In the genomic region with DNA sequence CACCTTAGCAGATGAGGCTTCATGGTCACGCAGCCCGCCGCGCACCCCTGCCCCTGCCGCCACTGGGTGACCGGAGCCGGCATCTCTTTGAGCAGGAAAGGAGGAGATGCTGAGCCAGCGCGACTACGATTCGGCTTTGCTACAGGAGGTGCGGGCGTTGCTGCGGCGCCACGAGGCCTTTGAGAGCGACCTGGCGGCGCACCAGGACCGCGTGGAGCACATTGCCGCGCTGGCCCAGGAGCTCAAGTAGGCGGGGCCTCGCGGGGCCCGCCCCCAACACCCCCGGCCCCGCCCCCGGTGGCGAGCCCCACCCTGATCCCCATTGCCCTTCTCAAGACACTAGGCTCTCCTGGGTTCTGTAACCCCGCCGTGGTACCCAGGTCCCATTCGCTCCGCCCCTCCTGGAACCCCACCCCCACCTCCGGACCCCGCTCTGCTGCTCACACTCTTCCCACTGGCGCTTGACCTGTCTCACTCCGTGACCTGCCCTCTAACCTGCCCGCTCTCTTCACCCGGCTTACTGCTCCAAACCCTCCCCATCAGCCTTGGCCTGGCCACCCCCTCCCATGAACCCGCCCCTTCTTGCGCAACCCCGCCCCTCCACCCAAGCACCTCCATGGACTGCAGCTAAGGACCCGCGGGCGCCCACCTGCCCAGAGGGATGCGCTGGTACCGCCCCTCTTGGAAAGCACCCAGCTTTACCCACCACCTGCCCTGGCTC, we compare ENCODE assay signal across 8 cellular contexts. TPM values are rescaled to one million over a fixed set of nuclear protein-coding genes. Genes with fewer than 3 reads are reported as not detected.
A peak's percentile ranks its signal among the peaks of the same experiment; 100 is the strongest.
DNase-seq lines count a peak whose midpoint lies in the region; ATAC-seq, FAIRE-seq and TF ChIP-seq lines count a peak whose summit lies in the region.

No MANE protein-coding gene starts in this region.

- peak; percentile 55 to 56 for ATAC-seq in activated CD4-positive, CD25-positive, alpha-beta regulatory T cell treated with anti-CD3 and anti-CD28 coated beads, Interleukin-2, amount 50 U/mL, for 24 hours
- no peak for ATAC-seq in HepG2
- no peak for ATAC-seq in HG02678 (IDR thresholded peaks at IDR 0.05; ENCODE audit: unreplicated experiment)
- ATAC-seq in HG03196 (IDR thresholded peaks at IDR 0.05; ENCODE audit: unreplicated experiment): no peak

- TF ChIP-seq POLR2A in HepG2 (IDR thresholded peaks at IDR 0.05; ENCODE audit: insufficient read depth in 1 of 2, low read depth in 2 of 2, low read length in 2 of 2): no peak
- no peak for TF ChIP-seq POLR2A in thyroid gland (IDR thresholded peaks at IDR 0.05)

- H3K36me3 Mint-ChIP-seq in activated naive CD4-positive, alpha-beta T cell treated with anti-CD3 and anti-CD28 coated beads, Interleukin-2, amount 10 ng/mL, durations not matched to agents 7 days and 5 days: no peaks in the 10 kb centered on the region
- H3K36me3 Mint-ChIP-seq in glutamatergic neuron (ENCODE audit: unreplicated experiment): no peaks in the 10 kb centered on the region

- H3K4me1 ChIP-seq in HepG2 (ENCODE audit: insufficient read depth, low read length) (no peaks in the 10 kb centered on the region), thyroid gland (peaks cover 8 to 13% of the 10 kb centered on the region in 2 donors)

- H3K27ac ChIP-seq in HepG2 (ENCODE audit: extremely low read length, insufficient read depth, low read length): no peak overlapping the region
- H3K27ac ChIP-seq in thyroid gland: no peak overlapping the region

- no peak for FAIRE-seq in HepG2 (lab: Jason Lieb, UNC)

- H3K36me3 ChIP-seq in HepG2 (replicated peaks in 1 of 2; ENCODE audit: control insufficient read depth in 1 of 2, insufficient read depth in 2 of 2, low read length in 2 of 2) (no peaks in the 10 kb centered on the region), thyroid gland (no peaks in the 10 kb centered on the region)

- in situ Hi-C loops in HepG2 (cut with HindIII; ENCODE audit: extremely low pct_ligation_motif_present, low pct_unique_long_range_greater_than_20kb): loop anchor here (25.0 kb wide), 1 partner anchor 278 kb away; a partner anchor contains a TSS

- no peak for DNase-seq in activated CD4-positive, CD25-positive, alpha-beta regulatory T cell (lab: John Stamatoyannopoulos, UW)
- DNase-seq in activated naive CD4-positive, alpha-beta T cell treated with anti-CD3 and anti-CD28 coated beads, Interleukin-2, amount 10 ng/mL, durations not matched to agents 7 days and 5 days: peak; percentile 49
- DNase-seq in HepG2 (ENCODE audit: low spot score): no peak
- DNase-seq in thyroid gland: peak; percentile 39 to 49
- DNase-seq in glutamatergic neuron: no peak

- WGBS in HepG2 (ENCODE audit: low lambda C conversion rate): 29% methylated on average over 18 of the region's 49 CpGs
- WGBS in thyroid gland, 2 donors: 14% methylated on average over 22 to 36 of the region's 49 CpGs

- intact Hi-C loops in HepG2 (cut with micrococcal nuclease; ENCODE audit: unreplicated experiment) (no loop called here), thyroid gland (cut with DNase I) (no loop called here)

- H3K9me3 Mint-ChIP-seq in activated naive CD4-positive, alpha-beta T cell treated with anti-CD3 and anti-CD28 coated beads, Interleukin-2, amount 10 ng/mL, durations not matched to agents 7 days and 5 days: no peaks in the 10 kb centered on the region
- peaks cover 8% of the 10 kb centered on the region for H3K9me3 Mint-ChIP-seq in glutamatergic neuron (ENCODE audit: unreplicated experiment)

- no peak overlapping the region for H3K9ac ChIP-seq in HepG2 (ENCODE audit: insufficient read depth, low read depth, low read length)

- H3K4me2 ChIP-seq in HepG2 (ENCODE audit: low read depth, low read length): no peak overlapping the region

- H2AFZ ChIP-seq in HepG2 (ENCODE audit: low read length): no peak overlapping the region

- peaks cover 62% of the 10 kb centered on the region for H3K27me3 Mint-ChIP-seq in activated naive CD4-positive, alpha-beta T cell treated with anti-CD3 and anti-CD28 coated beads, Interleukin-2, amount 10 ng/mL, durations not matched to agents 7 days and 5 days
- H3K27me3 Mint-ChIP-seq in glutamatergic neuron (ENCODE audit: unreplicated experiment): peaks cover 11% of the 10 kb centered on the region

- H3K4me3 Mint-ChIP-seq in activated naive CD4-positive, alpha-beta T cell treated with anti-CD3 and anti-CD28 coated beads, Interleukin-2, amount 10 ng/mL, durations not matched to agents 7 days and 5 days: no peak overlapping the region
- H3K4me3 Mint-ChIP-seq in glutamatergic neuron (ENCODE audit: unreplicated experiment): no peak overlapping the region

- H3K4me3 ChIP-seq in HepG2 (replicated peaks in 1 of 3; ENCODE audit: insufficient read depth in 1 of 3, low read depth in 2 of 3, low read length in 3 of 3) (no peak overlapping the region), thyroid gland (replicated peaks in 1 of 3) (no peak overlapping the region)

- H3K4me1 Mint-ChIP-seq in activated naive CD4-positive, alpha-beta T cell treated with anti-CD3 and anti-CD28 coated beads, Interleukin-2, amount 10 ng/mL, durations not matched to agents 7 days and 5 days: peaks cover 3% of the 10 kb centered on the region
- peaks cover 6% of the 10 kb centered on the region for H3K4me1 Mint-ChIP-seq in glutamatergic neuron (ENCODE audit: low read depth, unreplicated experiment)

- no TSS peak for BruUV-seq in HepG2 (replicated peaks; lab: Mats Ljungman, UMichigan)

- H3K9me3 ChIP-seq in HepG2 (ENCODE audit: low read length) (no peaks in the 10 kb centered on the region), thyroid gland (no peaks in the 10 kb centered on the region)

- no peak for TF ChIP-seq CTCF in HepG2 (CRISPR knock-in tag; IDR thresholded peaks at IDR 0.05)
- TF ChIP-seq CTCF in thyroid gland (IDR thresholded peaks at IDR 0.05): no peak
- TF ChIP-seq CTCF in glutamatergic neuron (IDR thresholded peaks at IDR 0.05; ENCODE audit: partially characterized antibody, unreplicated experiment): no peak

- CTCF ChIA-PET in activated naive CD4-positive, alpha-beta T cell treated with anti-CD3 and anti-CD28 coated beads, Interleukin-2, amount 10 ng/mL, durations not matched to agents 7 days and 5 days (lab: Charles Lee): interaction anchor here (5.1 kb wide), 1 partner anchor 19 kb away, joined by 19 read pairs; no protein-coding TSS in a partner anchor
- CTCF ChIA-PET in HepG2 (lab: Yijun Ruan, JAX; ENCODE audit: low intra/inter-chr PET ratio, low total read pairs): no interaction called here

- H3K27me3 ChIP-seq in HepG2 (ENCODE audit: control insufficient read depth in 1 of 2, insufficient read depth in 2 of 2, low read length in 2 of 2) (peaks cover 2 to 67% of the 10 kb centered on the region in 2 experiments; a peak in 4 of 5 replicates), thyroid gland (no peaks in the 10 kb centered on the region)

- no peak for TF ChIP-seq RAD21 in HepG2 (CRISPR knock-in tag; IDR thresholded peaks at IDR 0.05)

- TF ChIP-seq EP300 in HepG2 (IDR thresholded peaks at IDR 0.05; ENCODE audit: low read depth in 2 of 2, low read length in 2 of 2): no peak
- no peak for TF ChIP-seq EP300 in HepG2 (CRISPR knock-in tag; IDR thresholded peaks at IDR 0.05; ENCODE audit: borderline replicate concordance)

- POLR2A ChIA-PET in HepG2 (lab: Yijun Ruan, JAX): interaction anchor here (0.5 to 0.8 kb wide), 2 partner anchors 48 to 58 kb away, joined by 3 read pairs; no protein-coding TSS in a partner anchor

- H3K27ac Mint-ChIP-seq in activated naive CD4-positive, alpha-beta T cell treated with anti-CD3 and anti-CD28 coated beads, Interleukin-2, amount 10 ng/mL, durations not matched to agents 7 days and 5 days: no peak overlapping the region
- H3K27ac Mint-ChIP-seq in glutamatergic neuron (ENCODE audit: unreplicated experiment): no peak overlapping the region

- H4K20me1 ChIP-seq in HepG2 (ENCODE audit: insufficient read depth, low read length): no peaks in the 10 kb centered on the region

- H3K79me2 ChIP-seq in HepG2 (ENCODE audit: insufficient read depth, low read length): no peaks in the 10 kb centered on the region

RNA-seq across cellular contexts. Expression of a gene that starts 9.1 kb away (rescaled TPM):
- total RNA-seq in HepG2 (2016; rRNA removed; fragmentation: Illumina TruSeq; extraction: Trizol) (not detected in 2 replicates), thyroid gland (10 to 100 TPM; 30.4 to 79.1 (median 64.6) TPM), glutamatergic neuron (ENCODE audit: unreplicated experiment) (31.1 TPM)
- total RNA-seq in HepG2 (2016; cell fraction: cytosol; rRNA removed; fragmentation: Illumina TruSeq; extraction: Trizol; ENCODE audit: low read depth): not detected in 2 replicates
- not detected in 2 replicates for total RNA-seq in HepG2 (2016; cell fraction: insoluble cytoplasmic fraction; rRNA removed; fragmentation: Illumina TruSeq; extraction: Trizol)
- total RNA-seq in HepG2 (2016; cell fraction: membrane; rRNA removed; fragmentation: Illumina TruSeq; extraction: Trizol): not detected in 2 replicates
- not detected in 2 replicates for total RNA-seq in HepG2 (2016; cell fraction: nucleus; rRNA removed; fragmentation: Illumina TruSeq; extraction: Trizol)
- 0.17 TPM in 1 of 2 replicates, not detected in the other for polyA plus RNA-seq in HepG2 (2011; rRNA removed)
- polyA plus RNA-seq in HepG2 (2011; cell fraction: cytosol; rRNA removed): 0.08 TPM in 1 of 2 replicates, not detected in the other
- polyA plus RNA-seq in HepG2 (2011; cell fraction: nucleus; rRNA removed): 0.24 TPM in 1 of 2 replicates, not detected in the other
- not detected in 2 replicates for polyA plus RNA-seq in HepG2 (2012)
- not detected in 2 replicates for polyA plus RNA-seq in HepG2 (2016; cell fraction: cytosol; fragmentation: Illumina TruSeq; extraction: Trizol; ENCODE audit: low read depth)
- not detected in 2 replicates for polyA plus RNA-seq in HepG2 (2016; cell fraction: insoluble cytoplasmic fraction; fragmentation: Illumina TruSeq; extraction: Trizol; ENCODE audit: low read depth)
- not detected in 2 replicates for polyA plus RNA-seq in HepG2 (2016; cell fraction: membrane; fragmentation: Illumina TruSeq; extraction: Trizol; ENCODE audit: low read depth)
- polyA plus RNA-seq in HepG2 (2016; cell fraction: nucleus; fragmentation: Illumina TruSeq; extraction: Trizol; ENCODE audit: insufficient read depth, low read depth): not detected in 2 replicates
- polyA minus RNA-seq in HepG2 (2011; rRNA and poly(A)+ RNA removed; ENCODE audit: low replicate concordance): 6.7 TPM in 1 of 2 replicates, not detected in the other
- not detected in 2 replicates for polyA minus RNA-seq in HepG2 (2011; cell fraction: cytosol; rRNA and poly(A)+ RNA removed)
- polyA minus RNA-seq in HepG2 (2011; cell fraction: nucleus; rRNA and poly(A)+ RNA removed): not detected in 2 replicates

RNA-seq across cellular contexts. Expression of a gene that starts 12.6 kb away (rescaled TPM):
- total RNA-seq in HepG2 (2016; rRNA removed; fragmentation: Illumina TruSeq; extraction: Trizol) (0.04 TPM in 1 of 2 replicates, not detected in the other), thyroid gland (under 1 TPM in 1 of 4 donors, not detected in 3; 0.27 TPM), glutamatergic neuron (ENCODE audit: unreplicated experiment) (2.0 TPM)
- total RNA-seq in HepG2 (2016; cell fraction: cytosol; rRNA removed; fragmentation: Illumina TruSeq; extraction: Trizol; ENCODE audit: low read depth): not detected in 2 replicates
- total RNA-seq in HepG2 (2016; cell fraction: insoluble cytoplasmic fraction; rRNA removed; fragmentation: Illumina TruSeq; extraction: Trizol): not detected in 2 replicates
- total RNA-seq in HepG2 (2016; cell fraction: membrane; rRNA removed; fragmentation: Illumina TruSeq; extraction: Trizol): not detected in 2 replicates
- not detected in 2 replicates for total RNA-seq in HepG2 (2016; cell fraction: nucleus; rRNA removed; fragmentation: Illumina TruSeq; extraction: Trizol)
- polyA plus RNA-seq in HepG2 (2011; rRNA removed): 0.07 and 0.09 TPM in 2 replicates
- 0.01 and 0.03 TPM in 2 replicates for polyA plus RNA-seq in HepG2 (2011; cell fraction: cytosol; rRNA removed)
- polyA plus RNA-seq in HepG2 (2011; cell fraction: nucleus; rRNA removed): 0.85 and 1.2 TPM in 2 replicates
- polyA plus RNA-seq in HepG2 (2012): 0.07 and 0.21 TPM in 2 replicates
- polyA plus RNA-seq in HepG2 (2016; cell fraction: cytosol; fragmentation: Illumina TruSeq; extraction: Trizol; ENCODE audit: low read depth): not detected in 2 replicates
- not detected in 2 replicates for polyA plus RNA-seq in HepG2 (2016; cell fraction: insoluble cytoplasmic fraction; fragmentation: Illumina TruSeq; extraction: Trizol; ENCODE audit: low read depth)
- not detected in 2 replicates for polyA plus RNA-seq in HepG2 (2016; cell fraction: membrane; fragmentation: Illumina TruSeq; extraction: Trizol; ENCODE audit: low read depth)
- polyA plus RNA-seq in HepG2 (2016; cell fraction: nucleus; fragmentation: Illumina TruSeq; extraction: Trizol; ENCODE audit: insufficient read depth, low read depth): 0.15 and 0.25 TPM in 2 replicates
- not detected in 2 replicates for polyA minus RNA-seq in HepG2 (2011; rRNA and poly(A)+ RNA removed; ENCODE audit: low replicate concordance)
- polyA minus RNA-seq in HepG2 (2011; cell fraction: cytosol; rRNA and poly(A)+ RNA removed): not detected in 2 replicates
- 0.25 TPM in 1 of 2 replicates, not detected in the other for polyA minus RNA-seq in HepG2 (2011; cell fraction: nucleus; rRNA and poly(A)+ RNA removed)

RNA-seq across cellular contexts. Expression of a gene that starts 13.5 kb away (rescaled TPM):
- total RNA-seq in HepG2 (2016; rRNA removed; fragmentation: Illumina TruSeq; extraction: Trizol): 1.9 and 4.3 TPM in 2 replicates
- total RNA-seq in HepG2 (2016; cell fraction: cytosol; rRNA removed; fragmentation: Illumina TruSeq; extraction: Trizol; ENCODE audit: low read depth): 1.9 and 2.0 TPM in 2 replicates
- total RNA-seq in HepG2 (2016; cell fraction: insoluble cytoplasmic fraction; rRNA removed; fragmentation: Illumina TruSeq; extraction: Trizol): 1.8 and 4.6 TPM in 2 replicates
- 2.5 and 3.7 TPM in 2 replicates for total RNA-seq in HepG2 (2016; cell fraction: membrane; rRNA removed; fragmentation: Illumina TruSeq; extraction: Trizol)
- 3.0 and 4.3 TPM in 2 replicates for total RNA-seq in HepG2 (2016; cell fraction: nucleus; rRNA removed; fragmentation: Illumina TruSeq; extraction: Trizol)
- 4.3 and 6.0 TPM in 2 replicates for polyA plus RNA-seq in HepG2 (2011; rRNA removed)
- 4.4 and 5.3 TPM in 2 replicates for polyA plus RNA-seq in HepG2 (2011; cell fraction: cytosol; rRNA removed)
- polyA plus RNA-seq in HepG2 (2011; cell fraction: nucleus; rRNA removed): 3.9 and 4.1 TPM in 2 replicates
- 2.8 and 3.2 TPM in 2 replicates for polyA plus RNA-seq in HepG2 (2012)
- polyA plus RNA-seq in HepG2 (2016; cell fraction: cytosol; fragmentation: Illumina TruSeq; extraction: Trizol; ENCODE audit: low read depth): 1.6 and 2.2 TPM in 2 replicates
- 1.4 and 1.8 TPM in 2 replicates for polyA plus RNA-seq in HepG2 (2016; cell fraction: insoluble cytoplasmic fraction; fragmentation: Illumina TruSeq; extraction: Trizol; ENCODE audit: low read depth)
- polyA plus RNA-seq in HepG2 (2016; cell fraction: membrane; fragmentation: Illumina TruSeq; extraction: Trizol; ENCODE audit: low read depth): 1.8 TPM in 2 replicates
- polyA plus RNA-seq in HepG2 (2016; cell fraction: nucleus; fragmentation: Illumina TruSeq; extraction: Trizol; ENCODE audit: insufficient read depth, low read depth): 5.7 and 6.0 TPM in 2 replicates
- 5.8 and 12.6 TPM in 2 replicates for polyA minus RNA-seq in HepG2 (2011; rRNA and poly(A)+ RNA removed; ENCODE audit: low replicate concordance)
- polyA minus RNA-seq in HepG2 (2011; cell fraction: cytosol; rRNA and poly(A)+ RNA removed): 4.6 and 5.8 TPM in 2 replicates
- 0.77 and 1.1 TPM in 2 replicates for polyA minus RNA-seq in HepG2 (2011; cell fraction: nucleus; rRNA and poly(A)+ RNA removed)
- total RNA-seq in thyroid gland: 10 to 100 TPM; 20.3 to 25.9 (median 22.3) TPM
- 11.5 TPM for total RNA-seq in glutamatergic neuron (ENCODE audit: unreplicated experiment)

RNA-seq across cellular contexts. Expression of a gene that starts 33.6 kb away (rescaled TPM):
- 0.17 and 0.42 TPM in 2 replicates for total RNA-seq in HepG2 (2016; rRNA removed; fragmentation: Illumina TruSeq; extraction: Trizol)
- 0.10 and 0.18 TPM in 2 replicates for total RNA-seq in HepG2 (2016; cell fraction: cytosol; rRNA removed; fragmentation: Illumina TruSeq; extraction: Trizol; ENCODE audit: low read depth)
- 0.27 and 0.41 TPM in 2 replicates for total RNA-seq in HepG2 (2016; cell fraction: insoluble cytoplasmic fraction; rRNA removed; fragmentation: Illumina TruSeq; extraction: Trizol)
- total RNA-seq in HepG2 (2016; cell fraction: membrane; rRNA removed; fragmentation: Illumina TruSeq; extraction: Trizol): 0.46 and 0.48 TPM in 2 replicates
- total RNA-seq in HepG2 (2016; cell fraction: nucleus; rRNA removed; fragmentation: Illumina TruSeq; extraction: Trizol): 0.66 and 0.78 TPM in 2 replicates
- polyA plus RNA-seq in HepG2 (2011; rRNA removed): 0.05 and 0.09 TPM in 2 replicates
- polyA plus RNA-seq in HepG2 (2011; cell fraction: cytosol; rRNA removed): 0.04 and 0.05 TPM in 2 replicates
- 0.17 and 0.29 TPM in 2 replicates for polyA plus RNA-seq in HepG2 (2011; cell fraction: nucleus; rRNA removed)
- polyA plus RNA-seq in HepG2 (2012): 0.20 and 0.21 TPM in 2 replicates
- not detected in 2 replicates for polyA plus RNA-seq in HepG2 (2016; cell fraction: cytosol; fragmentation: Illumina TruSeq; extraction: Trizol; ENCODE audit: low read depth)
- polyA plus RNA-seq in HepG2 (2016; cell fraction: insoluble cytoplasmic fraction; fragmentation: Illumina TruSeq; extraction: Trizol; ENCODE audit: low read depth): 0.15 and 0.29 TPM in 2 replicates
- polyA plus RNA-seq in HepG2 (2016; cell fraction: membrane; fragmentation: Illumina TruSeq; extraction: Trizol; ENCODE audit: low read depth): 0.06 and 0.10 TPM in 2 replicates
- polyA plus RNA-seq in HepG2 (2016; cell fraction: nucleus; fragmentation: Illumina TruSeq; extraction: Trizol; ENCODE audit: insufficient read depth, low read depth): 0.15 TPM in 1 of 2 replicates, not detected in the other
- polyA minus RNA-seq in HepG2 (2011; rRNA and poly(A)+ RNA removed; ENCODE audit: low replicate concordance): 0.22 and 0.23 TPM in 2 replicates
- polyA minus RNA-seq in HepG2 (2011; cell fraction: cytosol; rRNA and poly(A)+ RNA removed): not detected in 2 replicates
- 0.37 and 0.64 TPM in 2 replicates for polyA minus RNA-seq in HepG2 (2011; cell fraction: nucleus; rRNA and poly(A)+ RNA removed)
- total RNA-seq in thyroid gland: 1 to 10 TPM in 2 of 4 donors, under 1 TPM in 2; 0.92 to 2.1 (median 1.1) TPM
- 0.51 TPM for total RNA-seq in glutamatergic neuron (ENCODE audit: unreplicated experiment)

RNA-seq across cellular contexts. Expression of a gene that starts 33.7 kb away (rescaled TPM):
- total RNA-seq in HepG2 (2016; rRNA removed; fragmentation: Illumina TruSeq; extraction: Trizol): 34.2 and 44.6 TPM in 2 replicates
- 77.8 and 78.2 TPM in 2 replicates for total RNA-seq in HepG2 (2016; cell fraction: cytosol; rRNA removed; fragmentation: Illumina TruSeq; extraction: Trizol; ENCODE audit: low read depth)
- 30.0 and 48.1 TPM in 2 replicates for total RNA-seq in HepG2 (2016; cell fraction: insoluble cytoplasmic fraction; rRNA removed; fragmentation: Illumina TruSeq; extraction: Trizol)
- 36.9 and 40.8 TPM in 2 replicates for total RNA-seq in HepG2 (2016; cell fraction: membrane; rRNA removed; fragmentation: Illumina TruSeq; extraction: Trizol)
- total RNA-seq in HepG2 (2016; cell fraction: nucleus; rRNA removed; fragmentation: Illumina TruSeq; extraction: Trizol): 27.8 and 35.6 TPM in 2 replicates
- 25.4 and 34.7 TPM in 2 replicates for polyA plus RNA-seq in HepG2 (2011; rRNA removed)
- 23.5 and 37.2 TPM in 2 replicates for polyA plus RNA-seq in HepG2 (2011; cell fraction: cytosol; rRNA removed)
- polyA plus RNA-seq in HepG2 (2011; cell fraction: nucleus; rRNA removed): 127 and 131 TPM in 2 replicates
- 31.4 and 37.9 TPM in 2 replicates for polyA plus RNA-seq in HepG2 (2012)
- 6.4 and 6.8 TPM in 2 replicates for polyA plus RNA-seq in HepG2 (2016; cell fraction: cytosol; fragmentation: Illumina TruSeq; extraction: Trizol; ENCODE audit: low read depth)
- polyA plus RNA-seq in HepG2 (2016; cell fraction: insoluble cytoplasmic fraction; fragmentation: Illumina TruSeq; extraction: Trizol; ENCODE audit: low read depth): 36.6 and 42.6 TPM in 2 replicates
- polyA plus RNA-seq in HepG2 (2016; cell fraction: membrane; fragmentation: Illumina TruSeq; extraction: Trizol; ENCODE audit: low read depth): 6.0 and 8.2 TPM in 2 replicates
- 64.5 and 64.9 TPM in 2 replicates for polyA plus RNA-seq in HepG2 (2016; cell fraction: nucleus; fragmentation: Illumina TruSeq; extraction: Trizol; ENCODE audit: insufficient read depth, low read depth)
- polyA minus RNA-seq in HepG2 (2011; rRNA and poly(A)+ RNA removed; ENCODE audit: low replicate concordance): 31.8 and 31.9 TPM in 2 replicates
- 18.1 and 21.5 TPM in 2 replicates for polyA minus RNA-seq in HepG2 (2011; cell fraction: cytosol; rRNA and poly(A)+ RNA removed)
- polyA minus RNA-seq in HepG2 (2011; cell fraction: nucleus; rRNA and poly(A)+ RNA removed): 21.1 and 29.0 TPM in 2 replicates
- total RNA-seq in thyroid gland: 10 to 100 TPM; 22.7 to 48.5 (median 28.9) TPM
- 65.1 TPM for total RNA-seq in glutamatergic neuron (ENCODE audit: unreplicated experiment)

Comparison
In these comparisons a context has a peak if more than half of its experiments do, and no peak if none do; other contexts are left out.
1. ATAC-seq: peak in activated CD4-positive, CD25-positive, alpha-beta regulatory T cell treated with anti-CD3 and anti-CD28 coated beads, Interleukin-2, amount 50 U/mL, for 24 hours (2 of 2); none in HepG2 (single experiment), HG02678 (single experiment) and HG03196 (single experiment).
2. DNase-seq: peak in activated naive CD4-positive, alpha-beta T cell treated with anti-CD3 and anti-CD28 coated beads, Interleukin-2, amount 10 ng/mL, durations not matched to agents 7 days and 5 days (single experiment) and thyroid gland (2 of 2); none in activated CD4-positive, CD25-positive, alpha-beta regulatory T cell (0 of 4), HepG2 (single experiment) and glutamatergic neuron (single experiment).
3. RNA of a gene that starts 9.1 kb away (total RNA-seq): 30.4 to 79.1 TPM in thyroid gland and 31.1 TPM in glutamatergic neuron (single experiment); not detected in HepG2; every median in the first group is over 10 times any median in the second.